16 cellular contexts compared by ENCODE assay signal in genomic region chr6:144415835-144416237, GRCh38.
A peak's percentile ranks its signal among the peaks of the same experiment; 100 is the strongest.
DNase-seq lines count a peak whose midpoint lies in the region; FAIRE-seq and TF ChIP-seq lines count a peak whose summit lies in the region.
"Had no signal": no experiment of that assay in that cellular context is flagged by ENCODE, and none has a peak within 500 bp of the region (broad histone marks: within the 10 kb centered on the region; RNA-seq: fewer than 3 reads in every experiment).

No MANE protein-coding gene starts in this region.

- H3K27me3 Mint-ChIP-seq in nephron (ENCODE audit: low read depth), result no peaks in the 10 kb centered on the region

- no peaks in the 10 kb centered on the region for H3K9me1 ChIP-seq in endothelial cell of umbilical vein (replicated peaks; ENCODE audit: control insufficient read depth, extremely low read depth, insufficient read depth, low read length)

- CTCF ChIA-PET in endothelial cell of umbilical vein (lab: Charles Lee), result interaction anchor here (0.7 kb wide), 1 partner anchor 9 kb away, joined by 5 read pairs; no protein-coding TSS in a partner anchor

- H2AFZ ChIP-seq in endothelial cell of umbilical vein (ENCODE audit: low read depth, low read length), result no peak overlapping the region

- peaks cover 65% of the 10 kb centered on the region for H3K79me2 ChIP-seq in endothelial cell of umbilical vein (ENCODE audit: control insufficient read depth, insufficient read depth, low read length)

- H3K36me3 Mint-ChIP-seq in nephron (ENCODE audit: low read depth), result no peaks in the 10 kb centered on the region

- peaks cover 25% of the 10 kb centered on the region for H3K4me1 ChIP-seq in endothelial cell of umbilical vein (ENCODE audit: control insufficient read depth, extremely low read depth, insufficient read depth, low read length)
- H3K4me1 ChIP-seq: right lobe of liver had no signal

- no TSS peak for BruUV-seq in endothelial cell of umbilical vein (replicated peaks; lab: Mats Ljungman, UMichigan)

- TF ChIP-seq CTCF in C4-2B (conservative IDR thresholded peaks at IDR 0.05) (no peak), endothelial cell of umbilical vein (IDR thresholded peaks at IDR 0.05; ENCODE audit: extremely low read depth in 1 of 2, insufficient read depth in 1 of 2, low read depth in 1 of 2, low read length in 2 of 2) (no peak), nephron (IDR thresholded peaks at IDR 0.05; ENCODE audit: unreplicated experiment in 3 of 3) (no peak), lower leg skin (IDR thresholded peaks at IDR 0.05) (no peak)

- peaks cover 4% of the 10 kb centered on the region for H3K9me3 Mint-ChIP-seq in nephron

- H3K27ac Mint-ChIP-seq in nephron, result peak overlapping the region in 2 of 3 experiments; percentile 12 to 24

- POLR2A ChIA-PET in endothelial cell of umbilical vein (lab: Charles Lee), result interaction anchor here (1.1 kb wide), 1 partner anchor 19 kb away, joined by 3 read pairs; no protein-coding TSS in a partner anchor

- no peaks in the 10 kb centered on the region for H3K27me3 ChIP-seq in endothelial cell of umbilical vein (ENCODE audit: control insufficient read depth in 2 of 2, insufficient read depth in 2 of 2, low read length in 2 of 2)
- H3K27me3 ChIP-seq: heart right ventricle, right lobe of liver, tibial nerve had no signal

- intact Hi-C loops in endothelial cell of umbilical vein (cut with micrococcal nuclease), result loop anchor here (1.0 to 5.0 kb wide), 3 partner anchors 67 to 200 kb away; partner anchors contain the start of gene UTRN
- intact Hi-C loops in lower leg skin (cut with DNase I; ENCODE audit: low total_unique reads), result no loop called here

- H3K27ac ChIP-seq in C4-2B (peak overlapping the region; percentile 51), endothelial cell of umbilical vein (ENCODE audit: insufficient read depth, low read depth, low read length) (peak overlapping the region; percentile 73)
- H3K27ac ChIP-seq: right lobe of liver had no signal

- peak; percentile 65 for TF ChIP-seq POLR2A in endothelial cell of umbilical vein (IDR thresholded peaks at IDR 0.05; ENCODE audit: low read depth, low read length)
- no peak for TF ChIP-seq POLR2A in lower leg skin (IDR thresholded peaks at IDR 0.05)

- peak; percentile 74 for FAIRE-seq in endothelial cell of umbilical vein (lab: Jason Lieb, UNC)

- no peaks in the 10 kb centered on the region for H3K36me3 ChIP-seq in endothelial cell of umbilical vein (ENCODE audit: control insufficient read depth in 2 of 2, extremely low read depth in 1 of 2, insufficient read depth in 2 of 2, low read length in 2 of 2)
- H3K36me3 ChIP-seq: heart right ventricle, right lobe of liver, tibial nerve had no signal

- peak; percentile 68 for DNase-seq in LHCN-M2 (ENCODE audit: low read depth)
- peak; percentile 90 for DNase-seq in endothelial cell of umbilical vein (ENCODE audit: low read depth, low spot score)
- no peak for DNase-seq in lower leg skin (ENCODE audit: low spot score in 2 of 2)
- DNase-seq in middle frontal gyrus (ENCODE audit: extremely low spot score, low spot score), result no peak
- DNase-seq in NCI-H510A (lab: John Stamatoyannopoulos, UW), result no peak
- no peak for DNase-seq in DMS79 treated with DMSO at 0.1 percent for 48 hours (lab: John Stamatoyannopoulos, UW)
- DNase-seq: activated CD4-positive, alpha-beta T cell treated with anti-CD3 and anti-CD28 coated beads for 1 hour; COR-L47; heart right ventricle; Kasumi-1; NCI-H2227 treated with DMSO at 0.1 percent for 48 hours; right lobe of liver; Right ventricle myocardium superior had no signal

- peaks cover 15% of the 10 kb centered on the region for H3K4me1 Mint-ChIP-seq in nephron

- WGBS in lower leg skin, 2 donors, result 73 to 80% methylated on average over 2 of the region's 2 CpGs

- H3K4me2 ChIP-seq in endothelial cell of umbilical vein (ENCODE audit: insufficient read depth, low read length), result peak overlapping the region; percentile 65

- no peak overlapping the region for H3K4me3 Mint-ChIP-seq in nephron

- H4K20me1 ChIP-seq in endothelial cell of umbilical vein (replicated peaks; ENCODE audit: control insufficient read depth, extremely low read depth, insufficient read depth, low read length), result peaks cover 6% of the 10 kb centered on the region

- no peaks in the 10 kb centered on the region for H3K9me3 ChIP-seq in endothelial cell of umbilical vein (replicated peaks; ENCODE audit: control insufficient read depth, insufficient read depth, low read length)
- H3K9me3 ChIP-seq: heart right ventricle, right lobe of liver, tibial nerve had no signal

- H3K9ac ChIP-seq in endothelial cell of umbilical vein (replicated peaks; ENCODE audit: extremely low read depth, insufficient read depth, low read length), result no peak overlapping the region

- H3K4me3 ChIP-seq in endothelial cell of umbilical vein (replicated peaks in 1 of 3; ENCODE audit: insufficient read depth in 1 of 3, low read depth in 1 of 3, low read length in 3 of 3), result no peak overlapping the region
- H3K4me3 ChIP-seq in lower leg skin (ENCODE audit: low read depth, poor library complexity, severe bottlenecking), result no peak overlapping the region
- H3K4me3 ChIP-seq: heart right ventricle, right lobe of liver, tibial nerve had no signal

- dilution Hi-C loops in endothelial cell of umbilical vein (cut with MboI; ENCODE audit: extremely low pct_ligation_motif_present, low sequenced_read_pairs), result no loop called here

TF ChIP-seq in endothelial cell of umbilical vein, 7 proteins besides CTCF, POLR2A, EP300 and RAD21:
- TF ChIP-seq GATA2 (IDR thresholded peaks at IDR 0.05; ENCODE audit: insufficient read depth, insufficient read length, low read depth, low read length) (peak; percentile 64), POLR2AphosphoS5 (IDR thresholded peaks at IDR 0.05; ENCODE audit: insufficient read depth, low read depth, low read length) (peak; percentile 86), FOS (IDR thresholded peaks at IDR 0.05; ENCODE audit: borderline replicate concordance, insufficient read depth, low read length) (peak; percentile 95), JUN (IDR thresholded peaks at IDR 0.05; ENCODE audit: borderline replicate concordance, insufficient read depth, insufficient read length, low read depth) (peak; percentile 86), MYC (IDR thresholded peaks at IDR 0.05; ENCODE audit: low read depth, low read length) (no peak)

Comparison
In these comparisons a context has a peak if more than half of its experiments do, and no peak if none do; other contexts are left out.
1. DNase-seq: peak in LHCN-M2 (single experiment) and endothelial cell of umbilical vein (single experiment); none in lower leg skin (0 of 2), middle frontal gyrus (single experiment), NCI-H510A (single experiment) and DMS79 treated with DMSO at 0.1 percent for 48 hours (single experiment).